ENCODE assay signal across 11 cellular contexts in genomic region chr2:30366199-30366691, GRCh38.
DNase-seq lines count a peak whose midpoint lies in the region; ATAC-seq and TF ChIP-seq lines count a peak whose summit lies in the region.
"Had no signal": no experiment of that assay in that cellular context is flagged by ENCODE, and none has a peak within 500 bp of the region (broad histone marks: within the 10 kb centered on the region; RNA-seq: fewer than 3 reads in every experiment).

No MANE protein-coding gene starts in this region.

- CTCF ChIA-PET in AG04450 (lab: Charles Lee), result interaction anchor here (1.0 to 1.3 kb wide), 2 partner anchors 341 to 345 kb away, joined by 3 to 4 read pairs; no protein-coding TSS in a partner anchor

- H3K4me1 Mint-ChIP-seq in activated T-helper 1 cell treated with anti-CD3 and anti-CD28 coated beads, Interleukin-12 subunit alpha, Interleukin-12 subunit beta, Interleukin-2, Interleukin-4 antibody, amounts not matched to agents 30 ng/mL and 10 ng/mL and 1 ng/mL, durations not matched to agents 14 hours and 24 hours and 36 hours (ENCODE audit: low read depth), result peaks cover 49% of the 10 kb centered on the region

- H3K4me3 Mint-ChIP-seq in activated T-helper 1 cell treated with anti-CD3 and anti-CD28 coated beads, Interleukin-12 subunit alpha, Interleukin-12 subunit beta, Interleukin-2, Interleukin-4 antibody, amounts not matched to agents 30 ng/mL and 10 ng/mL and 1 ng/mL, durations not matched to agents 14 hours and 24 hours and 36 hours, result peak overlapping the region; percentile 8

- WGBS in mesodermal cell (ENCODE audit: insufficient coverage in 2 of 2), 2 experiments, result 71 to 91% methylated on average over 7 to 8 of the region's 10 CpGs

- DNase-seq in AG04450 (ENCODE audit: low read depth, low spot score) (no peak), HK-2 (ENCODE audit: unreplicated experiment) (peak; percentile 11), inferior parietal cortex (ENCODE audit: extremely low spot score) (no peak), HuH-7 (ENCODE audit: low spot score) (no peak)
- peak; percentile 4 for DNase-seq in activated T-helper 1 cell treated with anti-CD3 and anti-CD28 coated beads, Interleukin-12 subunit alpha, Interleukin-12 subunit beta, Interleukin-2, Interleukin-4 antibody, amounts not matched to agents 30 ng/mL and 10 ng/mL and 1 ng/mL, durations not matched to agents 14 hours and 24 hours and 36 hours (ENCODE audit: low spot score)
- DNase-seq: NCI-H446 had no signal

- H3K4me3 ChIP-seq in AG04450 (ENCODE audit: low read depth, low read length) (no peak overlapping the region), mesodermal cell (ENCODE audit: extremely low read depth, insufficient read depth, low read length, poor library complexity, severe bottlenecking) (no peak overlapping the region)
- H3K4me3 ChIP-seq: thoracic aorta had no signal

- H3K27ac Mint-ChIP-seq in activated T-helper 1 cell treated with anti-CD3 and anti-CD28 coated beads, Interleukin-12 subunit alpha, Interleukin-12 subunit beta, Interleukin-2, Interleukin-4 antibody, amounts not matched to agents 30 ng/mL and 10 ng/mL and 1 ng/mL, durations not matched to agents 14 hours and 24 hours and 36 hours, result peak overlapping the region; percentile 54

- no peak for TF ChIP-seq CTCF in AG04450 (IDR thresholded peaks at IDR 0.05; ENCODE audit: low read depth, low read length)

- H3K36me3 Mint-ChIP-seq in activated T-helper 1 cell treated with anti-CD3 and anti-CD28 coated beads, Interleukin-12 subunit alpha, Interleukin-12 subunit beta, Interleukin-2, Interleukin-4 antibody, amounts not matched to agents 30 ng/mL and 10 ng/mL and 1 ng/mL, durations not matched to agents 14 hours and 24 hours and 36 hours (ENCODE audit: low read depth), result no peaks in the 10 kb centered on the region

- H3K36me3 ChIP-seq in mesodermal cell (ENCODE audit: control insufficient read depth, insufficient read depth, low read length), result no peaks in the 10 kb centered on the region
- H3K36me3 ChIP-seq: thoracic aorta had no signal

- H3K9me3 ChIP-seq in AG04450 (ENCODE audit: control insufficient read depth, insufficient read depth, low read length) (no peaks in the 10 kb centered on the region), mesodermal cell (ENCODE audit: control insufficient read depth, low read length) (peaks cover 5% of the 10 kb centered on the region)
- H3K9me3 ChIP-seq: thoracic aorta had no signal

- H3K9me3 Mint-ChIP-seq in activated T-helper 1 cell treated with anti-CD3 and anti-CD28 coated beads, Interleukin-12 subunit alpha, Interleukin-12 subunit beta, Interleukin-2, Interleukin-4 antibody, amounts not matched to agents 30 ng/mL and 10 ng/mL and 1 ng/mL, durations not matched to agents 14 hours and 24 hours and 36 hours, result no peaks in the 10 kb centered on the region

- H3K27ac ChIP-seq in AG04450 (ENCODE audit: low read depth, low read length) (peak overlapping the region; percentile 77), mesodermal cell (ENCODE audit: low read depth, low read length, severe bottlenecking) (peak overlapping the region; percentile 60)
- H3K27ac ChIP-seq: parathyroid adenoma, thoracic aorta had no signal

- no peaks in the 10 kb centered on the region for H3K27me3 ChIP-seq in AG04450 (ENCODE audit: control insufficient read depth, insufficient read depth, low read length)

- intact Hi-C loops in activated T-helper 1 cell treated with anti-CD3 and anti-CD28 coated beads, Interleukin-12 subunit alpha, Interleukin-12 subunit beta, Interleukin-2, Interleukin-4 antibody, amounts not matched to agents 30 ng/mL and 10 ng/mL and 1 ng/mL, durations not matched to agents 14 hours and 24 hours and 36 hours (cut with micrococcal nuclease), result loop anchor here (1.0 kb wide), 1 partner anchor 29 kb away; no protein-coding TSS in a partner anchor

- POLR2A ChIA-PET in AG04450 (lab: Yijun Ruan, JAX), result interaction anchor here (0.6 to 3.0 kb wide), 2 partner anchors 65 to 126 kb away, joined by 5 to 19 read pairs; no protein-coding TSS in a partner anchor

- no peak for ATAC-seq in GM21447 (IDR thresholded peaks at IDR 0.05; ENCODE audit: unreplicated experiment)
- no peak for ATAC-seq in HG02885 (IDR thresholded peaks at IDR 0.05; ENCODE audit: poor library complexity, unreplicated experiment)

- H3K27me3 Mint-ChIP-seq in activated T-helper 1 cell treated with anti-CD3 and anti-CD28 coated beads, Interleukin-12 subunit alpha, Interleukin-12 subunit beta, Interleukin-2, Interleukin-4 antibody, amounts not matched to agents 30 ng/mL and 10 ng/mL and 1 ng/mL, durations not matched to agents 14 hours and 24 hours and 36 hours (ENCODE audit: insufficient read depth), result no peaks in the 10 kb centered on the region

- peaks cover 13% of the 10 kb centered on the region for H3K4me1 ChIP-seq in mesodermal cell (ENCODE audit: control insufficient read depth, insufficient read depth, low read length, poor library complexity, severe bottlenecking)

Comparison
In these comparisons a context has a peak if more than half of its experiments do, and no peak if none do; other contexts are left out.
1. DNase-seq: peak in HK-2 (single experiment) and activated T-helper 1 cell treated with anti-CD3 and anti-CD28 coated beads, Interleukin-12 subunit alpha, Interleukin-12 subunit beta, Interleukin-2, Interleukin-4 antibody, amounts not matched to agents 30 ng/mL and 10 ng/mL and 1 ng/mL, durations not matched to agents 14 hours and 24 hours and 36 hours (single experiment); none in AG04450 (single experiment), inferior parietal cortex (single experiment) and HuH-7 (single experiment).